In the genomic region with DNA sequence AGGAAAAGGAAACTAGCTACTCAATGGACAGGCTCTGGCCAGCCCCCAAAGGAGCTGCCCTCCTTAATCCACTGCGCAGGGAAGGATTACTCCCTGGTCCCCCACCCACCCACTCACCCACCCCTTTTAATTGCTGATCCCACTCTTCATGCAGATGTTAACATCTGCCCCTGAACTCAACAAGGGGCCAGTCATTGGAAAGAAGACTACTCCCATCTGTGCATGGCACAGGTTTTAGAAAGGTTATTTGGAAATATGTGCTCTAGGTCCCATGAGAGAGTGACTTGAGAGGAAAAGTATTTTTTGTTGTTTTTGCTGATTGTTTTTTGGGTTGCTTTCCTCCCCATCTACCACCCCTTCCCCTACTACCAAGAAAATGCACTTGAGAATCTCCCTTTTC, we compare ENCODE assay signal across 1 cellular context.
TF ChIP-seq lines count a peak whose summit lies in the region.

No MANE protein-coding gene starts in this region.

TF ChIP-seq in GM23338, 12 proteins besides CTCF, POLR2A, EP300 and RAD21 (continued from another document):
- TF ChIP-seq, protein P1, sequence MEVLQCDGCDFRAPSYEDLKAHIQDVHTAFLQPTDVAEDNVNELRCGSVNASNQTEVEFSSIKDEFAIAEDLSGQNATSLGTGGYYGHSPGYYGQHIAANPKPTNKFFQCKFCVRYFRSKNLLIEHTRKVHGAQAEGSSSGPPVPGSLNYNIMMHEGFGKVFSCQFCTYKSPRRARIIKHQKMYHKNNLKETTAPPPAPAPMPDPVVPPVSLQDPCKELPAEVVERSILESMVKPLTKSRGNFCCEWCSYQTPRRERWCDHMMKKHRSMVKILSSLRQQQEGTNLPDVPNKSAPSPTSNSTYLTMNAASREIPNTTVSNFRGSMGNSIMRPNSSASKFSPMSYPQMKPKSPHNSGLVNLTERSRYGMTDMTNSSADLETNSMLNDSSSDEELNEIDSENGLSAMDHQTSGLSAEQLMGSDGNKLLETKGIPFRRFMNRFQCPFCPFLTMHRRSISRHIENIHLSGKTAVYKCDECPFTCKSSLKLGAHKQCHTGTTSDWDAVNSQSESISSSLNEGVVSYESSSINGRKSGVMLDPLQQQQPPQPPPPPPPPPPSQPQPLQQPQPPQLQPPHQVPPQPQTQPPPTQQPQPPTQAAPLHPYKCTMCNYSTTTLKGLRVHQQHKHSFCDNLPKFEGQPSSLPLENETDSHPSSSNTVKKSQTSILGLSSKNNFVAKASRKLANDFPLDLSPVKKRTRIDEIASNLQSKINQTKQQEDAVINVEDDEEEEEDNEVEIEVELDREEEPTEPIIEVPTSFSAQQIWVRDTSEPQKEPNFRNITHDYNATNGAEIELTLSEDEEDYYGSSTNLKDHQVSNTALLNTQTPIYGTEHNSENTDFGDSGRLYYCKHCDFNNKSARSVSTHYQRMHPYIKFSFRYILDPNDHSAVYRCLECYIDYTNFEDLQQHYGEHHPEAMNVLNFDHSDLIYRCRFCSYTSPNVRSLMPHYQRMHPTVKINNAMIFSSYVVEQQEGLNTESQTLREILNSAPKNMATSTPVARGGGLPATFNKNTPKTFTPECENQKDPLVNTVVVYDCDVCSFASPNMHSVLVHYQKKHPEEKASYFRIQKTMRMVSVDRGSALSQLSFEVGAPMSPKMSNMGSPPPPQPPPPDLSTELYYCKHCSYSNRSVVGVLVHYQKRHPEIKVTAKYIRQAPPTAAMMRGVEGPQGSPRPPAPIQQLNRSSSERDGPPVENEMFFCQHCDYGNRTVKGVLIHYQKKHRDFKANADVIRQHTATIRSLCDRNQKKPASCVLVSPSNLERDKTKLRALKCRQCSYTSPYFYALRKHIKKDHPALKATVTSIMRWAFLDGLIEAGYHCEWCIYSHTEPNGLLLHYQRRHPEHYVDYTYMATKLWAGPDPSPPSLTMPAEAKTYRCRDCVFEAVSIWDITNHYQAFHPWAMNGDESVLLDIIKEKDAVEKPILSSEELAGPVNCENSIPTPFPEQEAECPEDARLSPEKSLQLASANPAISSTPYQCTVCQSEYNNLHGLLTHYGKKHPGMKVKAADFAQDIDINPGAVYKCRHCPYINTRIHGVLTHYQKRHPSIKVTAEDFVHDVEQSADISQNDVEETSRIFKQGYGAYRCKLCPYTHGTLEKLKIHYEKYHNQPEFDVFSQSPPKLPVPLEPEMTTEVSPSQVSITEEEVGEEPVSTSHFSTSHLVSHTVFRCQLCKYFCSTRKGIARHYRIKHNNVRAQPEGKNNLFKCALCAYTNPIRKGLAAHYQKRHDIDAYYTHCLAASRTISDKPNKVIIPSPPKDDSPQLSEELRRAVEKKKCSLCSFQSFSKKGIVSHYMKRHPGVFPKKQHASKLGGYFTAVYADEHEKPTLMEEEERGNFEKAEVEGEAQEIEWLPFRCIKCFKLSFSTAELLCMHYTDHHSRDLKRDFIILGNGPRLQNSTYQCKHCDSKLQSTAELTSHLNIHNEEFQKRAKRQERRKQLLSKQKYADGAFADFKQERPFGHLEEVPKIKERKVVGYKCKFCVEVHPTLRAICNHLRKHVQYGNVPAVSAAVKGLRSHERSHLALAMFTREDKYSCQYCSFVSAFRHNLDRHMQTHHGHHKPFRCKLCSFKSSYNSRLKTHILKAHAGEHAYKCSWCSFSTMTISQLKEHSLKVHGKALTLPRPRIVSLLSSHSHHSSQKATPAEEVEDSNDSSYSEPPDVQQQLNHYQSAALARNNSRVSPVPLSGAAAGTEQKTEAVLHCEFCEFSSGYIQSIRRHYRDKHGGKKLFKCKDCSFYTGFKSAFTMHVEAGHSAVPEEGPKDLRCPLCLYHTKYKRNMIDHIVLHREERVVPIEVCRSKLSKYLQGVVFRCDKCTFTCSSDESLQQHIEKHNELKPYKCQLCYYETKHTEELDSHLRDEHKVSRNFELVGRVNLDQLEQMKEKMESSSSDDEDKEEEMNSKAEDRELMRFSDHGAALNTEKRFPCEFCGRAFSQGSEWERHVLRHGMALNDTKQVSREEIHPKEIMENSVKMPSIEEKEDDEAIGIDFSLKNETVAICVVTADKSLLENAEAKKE (CRISPR knock-in tag; IDR thresholded peaks at IDR 0.05): no peak
- TF ChIP-seq ZNF331 (CRISPR knock-in tag; IDR thresholded peaks at IDR 0.05; ENCODE audit: low read depth) (no peak), EZH2 (IDR thresholded peaks at IDR 0.05; ENCODE audit: low read depth, unreplicated experiment) (no peak), POLR2AphosphoS5 (IDR thresholded peaks at IDR 0.05; ENCODE audit: low read depth) (no peak)
- TF ChIP-seq, protein P2, sequence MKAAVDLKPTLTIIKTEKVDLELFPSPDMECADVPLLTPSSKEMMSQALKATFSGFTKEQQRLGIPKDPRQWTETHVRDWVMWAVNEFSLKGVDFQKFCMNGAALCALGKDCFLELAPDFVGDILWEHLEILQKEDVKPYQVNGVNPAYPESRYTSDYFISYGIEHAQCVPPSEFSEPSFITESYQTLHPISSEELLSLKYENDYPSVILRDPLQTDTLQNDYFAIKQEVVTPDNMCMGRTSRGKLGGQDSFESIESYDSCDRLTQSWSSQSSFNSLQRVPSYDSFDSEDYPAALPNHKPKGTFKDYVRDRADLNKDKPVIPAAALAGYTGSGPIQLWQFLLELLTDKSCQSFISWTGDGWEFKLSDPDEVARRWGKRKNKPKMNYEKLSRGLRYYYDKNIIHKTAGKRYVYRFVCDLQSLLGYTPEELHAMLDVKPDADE (IDR thresholded peaks at IDR 0.05): no peak
- TF ChIP-seq, protein P3, sequence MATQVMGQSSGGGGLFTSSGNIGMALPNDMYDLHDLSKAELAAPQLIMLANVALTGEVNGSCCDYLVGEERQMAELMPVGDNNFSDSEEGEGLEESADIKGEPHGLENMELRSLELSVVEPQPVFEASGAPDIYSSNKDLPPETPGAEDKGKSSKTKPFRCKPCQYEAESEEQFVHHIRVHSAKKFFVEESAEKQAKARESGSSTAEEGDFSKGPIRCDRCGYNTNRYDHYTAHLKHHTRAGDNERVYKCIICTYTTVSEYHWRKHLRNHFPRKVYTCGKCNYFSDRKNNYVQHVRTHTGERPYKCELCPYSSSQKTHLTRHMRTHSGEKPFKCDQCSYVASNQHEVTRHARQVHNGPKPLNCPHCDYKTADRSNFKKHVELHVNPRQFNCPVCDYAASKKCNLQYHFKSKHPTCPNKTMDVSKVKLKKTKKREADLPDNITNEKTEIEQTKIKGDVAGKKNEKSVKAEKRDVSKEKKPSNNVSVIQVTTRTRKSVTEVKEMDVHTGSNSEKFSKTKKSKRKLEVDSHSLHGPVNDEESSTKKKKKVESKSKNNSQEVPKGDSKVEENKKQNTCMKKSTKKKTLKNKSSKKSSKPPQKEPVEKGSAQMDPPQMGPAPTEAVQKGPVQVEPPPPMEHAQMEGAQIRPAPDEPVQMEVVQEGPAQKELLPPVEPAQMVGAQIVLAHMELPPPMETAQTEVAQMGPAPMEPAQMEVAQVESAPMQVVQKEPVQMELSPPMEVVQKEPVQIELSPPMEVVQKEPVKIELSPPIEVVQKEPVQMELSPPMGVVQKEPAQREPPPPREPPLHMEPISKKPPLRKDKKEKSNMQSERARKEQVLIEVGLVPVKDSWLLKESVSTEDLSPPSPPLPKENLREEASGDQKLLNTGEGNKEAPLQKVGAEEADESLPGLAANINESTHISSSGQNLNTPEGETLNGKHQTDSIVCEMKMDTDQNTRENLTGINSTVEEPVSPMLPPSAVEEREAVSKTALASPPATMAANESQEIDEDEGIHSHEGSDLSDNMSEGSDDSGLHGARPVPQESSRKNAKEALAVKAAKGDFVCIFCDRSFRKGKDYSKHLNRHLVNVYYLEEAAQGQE (IDR thresholded peaks at IDR 0.05; ENCODE audit: unreplicated experiment): no peak
